Comparison of ENCODE assay signal across 11 cellular contexts in the genomic region with DNA sequence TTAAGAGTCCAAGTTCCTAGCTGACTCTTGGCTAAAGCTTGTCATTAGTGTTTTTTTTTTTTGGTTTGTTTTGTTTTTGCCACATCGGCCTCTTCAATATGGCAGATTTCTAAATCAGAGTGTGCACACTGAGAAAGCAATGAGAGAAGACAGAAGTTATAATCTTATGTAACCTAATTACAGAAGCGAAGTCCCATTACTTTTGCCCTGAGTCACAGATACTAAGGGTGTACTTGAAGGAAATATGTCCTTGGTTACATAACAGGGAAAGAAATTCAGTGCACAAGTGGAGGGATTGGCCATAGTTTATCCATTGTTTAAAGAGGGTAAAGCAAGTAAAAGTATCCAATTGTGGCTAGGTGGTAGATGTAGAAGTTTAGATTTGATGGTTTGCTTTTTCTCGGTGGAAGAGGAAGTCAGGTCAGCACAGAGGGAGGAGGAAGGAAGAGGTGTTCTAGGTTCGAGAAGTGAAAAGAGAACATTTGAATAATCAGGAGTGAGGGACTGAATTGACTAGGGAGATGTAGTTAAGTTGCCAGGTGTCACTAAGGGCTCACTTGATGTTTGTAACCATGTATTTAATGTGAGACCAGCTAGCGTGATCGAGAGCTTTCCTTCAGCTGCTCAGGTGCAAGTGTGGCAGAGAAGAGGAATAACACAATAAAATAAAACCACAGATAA. TPM values are rescaled to one million over a fixed set of nuclear protein-coding genes. Genes with fewer than 3 reads are reported as not detected.
DNase-seq lines count a peak whose midpoint lies in the region; ATAC-seq lines count a peak whose summit lies in the region.
"Had no signal": no experiment of that assay in that cellular context is flagged by ENCODE, and none has a peak within 500 bp of the region (broad histone marks: within the 10 kb centered on the region; RNA-seq: fewer than 3 reads in every experiment).

No MANE protein-coding gene starts in this region.

- H3K4me2 ChIP-seq in neuronal stem cell (ENCODE audit: insufficient read depth, low read length, poor library complexity, severe bottlenecking) = no peak overlapping the region

- H3K27ac ChIP-seq in neuronal stem cell (replicated peaks; ENCODE audit: low read length) = no peak overlapping the region

- H2AFZ ChIP-seq in neuronal stem cell (ENCODE audit: low read length) = no peak overlapping the region

- H2AK5ac ChIP-seq in neuronal stem cell (ENCODE audit: low read depth, low read length) = no peak overlapping the region

- H3K27me3 ChIP-seq in neuronal stem cell (ENCODE audit: control insufficient read depth in 3 of 3, insufficient read depth in 3 of 3, low read depth in 1 of 3, low read length in 3 of 3) = no peaks in the 10 kb centered on the region

- peaks cover 4% of the 10 kb centered on the region for H3K36me3 Mint-ChIP-seq in memory B cell

- no peak overlapping the region for H3K9ac ChIP-seq in neuronal stem cell (ENCODE audit: low read depth, low read length, poor library complexity)

- peaks cover 0 to 11% of the 10 kb centered on the region in 2 donors for H3K36me3 ChIP-seq in neuronal stem cell (replicated peaks in 1 of 2; ENCODE audit: control insufficient read depth in 2 of 2, insufficient read depth in 2 of 2, low read length in 2 of 2)

- H3K4me3 ChIP-seq in neuronal stem cell (ENCODE audit: low read length in 2 of 2) = no peak overlapping the region

- H3K9me3 Mint-ChIP-seq in memory B cell = peaks cover 4% of the 10 kb centered on the region

- no peak overlapping the region for H3K23ac ChIP-seq in neuronal stem cell (ENCODE audit: low read depth, low read length, poor library complexity)

- H4K91ac ChIP-seq in neuronal stem cell (ENCODE audit: low read depth, low read length, poor library complexity) = no peak overlapping the region

- H3K4me1 ChIP-seq in neuronal stem cell (ENCODE audit: control insufficient read depth in 2 of 2, insufficient read depth in 1 of 2, low read depth in 1 of 2, low read length in 2 of 2) = peaks cover 0 to 3% of the 10 kb centered on the region in 2 donors

- no peaks in the 10 kb centered on the region for H3K27me3 Mint-ChIP-seq in memory B cell

- no peak overlapping the region for H3K4ac ChIP-seq in neuronal stem cell (ENCODE audit: low read length)

- no peak for DNase-seq in memory B cell (ENCODE audit: low spot score in 2 of 2)
- DNase-seq in cerebellar nuclear complex (lab: John Stamatoyannopoulos, UW) = no peak
- DNase-seq in neuronal stem cell (ENCODE audit: low spot score) = no peak
- DNase-seq in hippocampal formation (lab: John Stamatoyannopoulos, UW) = no peak
- no peak for DNase-seq in DMS79 (lab: John Stamatoyannopoulos, UW)
- DNase-seq: activated CD8-positive, alpha-beta memory T cell treated with anti-CD3 and anti-CD28 coated beads, Interleukin-2, amount 50 U/mL, for 4 hours; head of caudate nucleus; occipital lobe had no signal

- no peak overlapping the region for H3K18ac ChIP-seq in neuronal stem cell (ENCODE audit: low read length)

- peaks cover 2% of the 10 kb centered on the region for H3K79me1 ChIP-seq in neuronal stem cell (ENCODE audit: low read depth, low read length)

- no peak overlapping the region for H3K14ac ChIP-seq in neuronal stem cell (ENCODE audit: low read length)

- peak overlapping the region; percentile 85 for H3K27ac Mint-ChIP-seq in memory B cell

- no peak overlapping the region for H2BK5ac ChIP-seq in neuronal stem cell (ENCODE audit: low read length)

- peaks cover 2 to 6% of the 10 kb centered on the region in 2 donors for H3K9me3 ChIP-seq in neuronal stem cell (replicated peaks in 1 of 2; ENCODE audit: control insufficient read depth in 2 of 2, insufficient read depth in 1 of 2, low read depth in 1 of 2, low read length in 2 of 2)

- H2BK120ac ChIP-seq in neuronal stem cell (ENCODE audit: low read depth, low read length) = no peak overlapping the region

- H4K8ac ChIP-seq in neuronal stem cell (ENCODE audit: low read depth, low read length) = no peak overlapping the region

- H2BK15ac ChIP-seq in neuronal stem cell (ENCODE audit: low read length) = no peak overlapping the region

- H2BK12ac ChIP-seq in neuronal stem cell (ENCODE audit: low read length) = no peak overlapping the region

- ATAC-seq in GM18868 (IDR thresholded peaks at IDR 0.05; ENCODE audit: unreplicated experiment) = peak; percentile 90
- peak; percentile 95 for ATAC-seq in GM21576 (IDR thresholded peaks at IDR 0.05; ENCODE audit: unreplicated experiment)
- ATAC-seq in HG03378 (IDR thresholded peaks at IDR 0.05; ENCODE audit: unreplicated experiment) = peak; percentile 66
- peak; percentile 92 for ATAC-seq in memory B cell (ENCODE audit: low read depth)

- peak overlapping the region; percentile 62 for H3K4me3 Mint-ChIP-seq in memory B cell

- whole genome bisulfite sequencing in neuronal stem cell (ENCODE audit: extremely low coverage in 2 of 2, insufficient read length in 2 of 2, insufficient replicate concordance in 1 of 2), 2 donors = no CpG with 5 or more reads among the region's 6 CpGs

- H3K4me1 Mint-ChIP-seq in memory B cell = peaks cover 32% of the 10 kb centered on the region

RNA-seq across cellular contexts. Expression of a gene that starts 12.2 kb away (rescaled TPM):
- 46.9 TPM for polyA plus RNA-seq in neuronal stem cell (2013, experiment 1 of 2)
- polyA plus RNA-seq in neuronal stem cell (2013, experiment 2 of 2) = 50.0 TPM
